8 cellular contexts compared by ENCODE assay signal in the genomic region with DNA sequence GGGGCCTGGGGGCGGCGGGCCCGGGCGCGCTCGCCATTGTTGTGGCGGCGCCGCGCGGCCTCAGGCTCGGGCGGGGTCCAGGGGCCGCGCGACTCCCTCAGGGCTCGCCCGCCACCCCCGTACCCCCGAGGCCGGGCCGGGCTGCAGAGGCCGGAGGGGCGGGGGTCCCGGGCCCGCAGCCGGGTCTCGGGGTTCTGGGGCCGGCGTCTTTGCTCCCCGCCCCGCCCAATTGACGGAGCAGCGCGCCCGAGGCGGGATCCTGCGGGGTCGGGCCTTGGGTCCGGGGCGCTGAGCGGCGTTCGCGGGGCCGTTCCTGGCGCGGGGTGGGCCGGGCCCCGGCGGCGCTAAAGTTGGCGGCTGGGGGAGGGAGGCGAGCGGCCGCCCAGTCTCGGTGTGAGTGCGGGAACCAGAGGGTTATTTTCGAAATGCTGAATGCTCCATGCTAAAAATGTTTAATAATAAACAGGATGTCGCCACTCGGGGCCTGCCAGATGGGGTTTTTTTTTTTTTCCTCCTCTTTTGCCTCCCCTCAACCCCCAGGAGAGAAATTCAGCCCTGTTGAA. TPM values are rescaled to one million over a fixed set of nuclear protein-coding genes. Genes with fewer than 3 reads are reported as not detected.
A peak's percentile ranks its signal among the peaks of the same experiment; 100 is the strongest.
DNase-seq lines count a peak whose midpoint lies in the region; ATAC-seq and TF ChIP-seq lines count a peak whose summit lies in the region.

No MANE protein-coding gene starts in this region.

- ATAC-seq in GM21528 (IDR thresholded peaks at IDR 0.05; ENCODE audit: low FRiP score, unreplicated experiment) (peak; percentile 33), esophagus mucosa (peak; percentile 27)
- ATAC-seq in activated T-cell treated with anti-CD3 and anti-CD28 coated beads, Interleukin-2, amount 50 U/mL, for 4 hours, result peak; percentile 27 to 32
- ATAC-seq in naive thymus-derived CD8-positive, alpha-beta T cell, result peak; percentile 11 to 12

- H3K9me3 ChIP-seq in MG63, result no peaks in the 10 kb centered on the region
- H3K9me3 ChIP-seq in uterus, result no peaks in the 10 kb centered on the region

- DNase-seq in Calu3 (no peak), MG63 (peak; percentile 58), uterus (peak; percentile 54 to 67), MV-4-11 (lab: John Stamatoyannopoulos, UW) (no peak)
- DNase-seq in activated T-cell treated with anti-CD3 and anti-CD28 coated beads, Interleukin-2, amount 50 U/mL, for 4 hours, result peak; percentile 32
- peak; percentile 30 to 73 (median 59) for DNase-seq in naive thymus-derived CD8-positive, alpha-beta T cell

- peaks cover 27% of the 10 kb centered on the region for H3K4me1 Mint-ChIP-seq in Calu3 (ENCODE audit: low read depth, unreplicated experiment)
- H3K4me1 Mint-ChIP-seq in activated T-cell treated with anti-CD3 and anti-CD28 coated beads, Interleukin-2, amount 50 U/mL, for 4 hours (ENCODE audit: low read depth), result peaks cover 53% of the 10 kb centered on the region
- H3K4me1 Mint-ChIP-seq in naive thymus-derived CD8-positive, alpha-beta T cell, result peaks cover 27 to 53% (median 52%) of the 10 kb centered on the region in 4 donors

- no peaks in the 10 kb centered on the region for H3K9me3 Mint-ChIP-seq in Calu3 (ENCODE audit: low read depth, unreplicated experiment)
- no peaks in the 10 kb centered on the region for H3K9me3 Mint-ChIP-seq in activated T-cell treated with anti-CD3 and anti-CD28 coated beads, Interleukin-2, amount 50 U/mL, for 4 hours
- no peaks in the 10 kb centered on the region for H3K9me3 Mint-ChIP-seq in naive thymus-derived CD8-positive, alpha-beta T cell

- BruUV-seq in Calu3 (replicated peaks; lab: Mats Ljungman, UMichigan), result no TSS peak

- intact Hi-C loops in Calu3 (cut with micrococcal nuclease; ENCODE audit: unreplicated experiment) (loop anchor here (5.0 kb wide), 1 partner anchor 53 kb away; no protein-coding TSS in a partner anchor), uterus (cut with DNase I; ENCODE audit: low total_unique reads) (no loop called here)

- H3K4me3 ChIP-seq in MG63 (peak overlapping the region; percentile 78), uterus (peak overlapping the region; percentile 46 to 98)

- TF ChIP-seq POLR2A in uterus (IDR thresholded peaks at IDR 0.05), result peak in 1 of 2 donors; percentile 10

- H3K4me3 Mint-ChIP-seq in Calu3 (ENCODE audit: low read depth, unreplicated experiment), result peak overlapping the region; percentile 83
- H3K4me3 Mint-ChIP-seq in activated T-cell treated with anti-CD3 and anti-CD28 coated beads, Interleukin-2, amount 50 U/mL, for 4 hours, result peak overlapping the region; percentile 91
- H3K4me3 Mint-ChIP-seq in naive thymus-derived CD8-positive, alpha-beta T cell, result peak overlapping the region; percentile 93 to 97 (median 94)

- TF ChIP-seq CTCF in Calu3 (IDR thresholded peaks at IDR 0.05; ENCODE audit: unreplicated experiment) (no peak), uterus (IDR thresholded peaks at IDR 0.05) (peak in 2 of 4 experiments; percentile 6 to 7)

- peak overlapping the region; percentile 73 for H3K27ac Mint-ChIP-seq in Calu3 (ENCODE audit: unreplicated experiment)
- peak overlapping the region; percentile 93 to 98 (median 96) for H3K27ac Mint-ChIP-seq in naive thymus-derived CD8-positive, alpha-beta T cell

- H3K36me3 ChIP-seq in MG63 (peaks cover 16% of the 10 kb centered on the region), uterus (no peaks in the 10 kb centered on the region)

- no peaks in the 10 kb centered on the region for H3K27me3 Mint-ChIP-seq in Calu3 (ENCODE audit: unreplicated experiment)
- no peaks in the 10 kb centered on the region for H3K27me3 Mint-ChIP-seq in activated T-cell treated with anti-CD3 and anti-CD28 coated beads, Interleukin-2, amount 50 U/mL, for 4 hours (ENCODE audit: low read depth)
- no peaks in the 10 kb centered on the region for H3K27me3 Mint-ChIP-seq in naive thymus-derived CD8-positive, alpha-beta T cell

- H3K27me3 ChIP-seq in MG63, result no peaks in the 10 kb centered on the region
- no peaks in the 10 kb centered on the region for H3K27me3 ChIP-seq in uterus

- CTCF ChIA-PET in Calu3 (lab: Charles Lee), result no interaction called here

- H3K27ac ChIP-seq in uterus, result peak overlapping the region; percentile 97 to 99

- peaks cover 26% of the 10 kb centered on the region for H3K36me3 Mint-ChIP-seq in Calu3 (ENCODE audit: insufficient read depth, unreplicated experiment)
- H3K36me3 Mint-ChIP-seq in activated T-cell treated with anti-CD3 and anti-CD28 coated beads, Interleukin-2, amount 50 U/mL, for 4 hours (ENCODE audit: insufficient read depth), result peaks cover 3% of the 10 kb centered on the region
- H3K36me3 Mint-ChIP-seq in naive thymus-derived CD8-positive, alpha-beta T cell, result no peaks in the 10 kb centered on the region

- POLR2A ChIA-PET in naive thymus-derived CD8-positive, alpha-beta T cell (lab: Charles Lee), result interaction anchor here (0.7 to 5.7 kb wide), 6 partner anchors 12 to 123 kb away, joined by 3 to 73 read pairs (median 4); no protein-coding TSS in a partner anchor

- H3K4me1 ChIP-seq in uterus, result peaks cover 11 to 15% of the 10 kb centered on the region in 2 donors

RNA-seq across cellular contexts. Expression of a gene that starts 0.7 kb away (rescaled TPM):
- total RNA-seq in Calu3 (2022) (137 and 143 TPM in 2 replicates), esophagus mucosa (82.9 TPM), uterus (100 to 1,000 TPM in 3 of 4 donors, 10 to 100 TPM in 1; 81.5 to 297 (median 133) TPM)
- 24.0 and 39.2 TPM in 2 replicates for total RNA-seq in MG63 (2014; rRNA removed; shearing (Covaris generic); ENCODE audit: low replicate concordance)
- 100 to 1,000 TPM in 1 of 3 donors, 10 to 100 TPM in 2; 89.7 to 102 (median 92.2) TPM for total RNA-seq in activated T-cell treated with anti-CD3 and anti-CD28 coated beads, Interleukin-2, amount 50 U/mL, for 4 hours
- total RNA-seq in naive thymus-derived CD8-positive, alpha-beta T cell, result 100 to 1,000 TPM; 383 to 386 TPM
- polyA plus RNA-seq in naive thymus-derived CD8-positive, alpha-beta T cell, result 10 to 100 TPM; 13.4 to 56.3 (median 27.9) TPM

Comparison
In these comparisons a context has a peak if more than half of its experiments do, and no peak if none do; other contexts are left out.
1. DNase-seq: peak in MG63 (single experiment), activated T-cell treated with anti-CD3 and anti-CD28 coated beads, Interleukin-2, amount 50 U/mL, for 4 hours (single experiment), naive thymus-derived CD8-positive, alpha-beta T cell (10 of 10) and uterus (2 of 2); none in Calu3 (single experiment) and MV-4-11 (single experiment).
2. Peak in every context shown above with its lines, with median percentiles within 50 percentile points of each other: H3K4me3 Mint-ChIP-seq and ATAC-seq.